8 cellular contexts compared by ENCODE assay signal in the genomic region with DNA sequence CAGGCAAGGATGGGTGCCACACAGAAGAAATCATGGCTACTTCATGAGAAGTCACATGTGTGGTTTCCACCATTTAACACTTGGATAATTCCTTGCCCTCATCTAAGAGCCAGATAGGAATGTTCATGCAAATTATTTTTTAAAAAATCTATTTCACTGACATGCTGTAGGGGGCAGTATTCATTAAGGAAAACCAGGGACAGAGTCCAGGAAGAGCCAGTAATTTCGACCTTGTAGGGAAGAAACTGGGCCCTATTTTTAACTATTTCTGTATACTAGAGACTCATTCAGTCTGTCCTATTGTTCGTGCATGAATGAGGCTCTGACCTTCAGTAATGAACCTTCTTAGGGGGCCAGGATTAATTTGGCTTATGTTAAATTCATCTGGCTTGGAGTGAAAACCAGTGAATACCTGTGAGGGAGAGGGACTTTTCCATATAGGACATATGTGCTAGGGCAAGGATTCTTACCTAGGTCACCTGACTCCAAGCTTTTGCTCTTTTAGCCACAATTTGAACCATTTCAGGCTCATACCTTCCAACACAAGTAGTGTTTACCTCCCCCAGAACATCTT.
DNase-seq lines count a peak whose midpoint lies in the region; ATAC-seq and TF ChIP-seq lines count a peak whose summit lies in the region.

No MANE protein-coding gene starts in this region.

- H3K27me3 ChIP-seq in SU-DHL-6 (ENCODE audit: low read length) = no peaks in the 10 kb centered on the region
- H3K27me3 ChIP-seq in stomach smooth muscle (ENCODE audit: control insufficient read depth in 1 of 2, insufficient read depth in 2 of 2, low read length in 2 of 2) = no peaks in the 10 kb centered on the region
- H3K27me3 ChIP-seq in WERI-Rb-1 (ENCODE audit: insufficient read depth, low read depth, severe bottlenecking) = peaks cover 21% of the 10 kb centered on the region

- no peaks in the 10 kb centered on the region for H3K36me3 ChIP-seq in SU-DHL-6 (ENCODE audit: low read length)
- peaks cover 0 to 2% of the 10 kb centered on the region in 2 donors for H3K36me3 ChIP-seq in stomach smooth muscle (ENCODE audit: control insufficient read depth in 2 of 2, insufficient read depth in 2 of 2, low read length in 2 of 2)
- no peaks in the 10 kb centered on the region for H3K36me3 ChIP-seq in WERI-Rb-1

- H3K4me3 ChIP-seq in LNCaP clone FGC (ENCODE audit: low read depth, low read length) (no peak overlapping the region), SU-DHL-6 (ENCODE audit: insufficient read depth, low read length, poor library complexity, severe bottlenecking) (no peak overlapping the region), stomach smooth muscle (ENCODE audit: low read length in 2 of 2) (no peak overlapping the region), WERI-Rb-1 (ENCODE audit: low read depth, low read length) (no peak overlapping the region)

- H3K9ac ChIP-seq in SU-DHL-6 (ENCODE audit: low read length) (no peak overlapping the region), stomach smooth muscle (ENCODE audit: low read length in 2 of 2) (no peak overlapping the region)

- H3K9me2 ChIP-seq in SU-DHL-6 (replicated peaks; ENCODE audit: insufficient read depth, low read length) = no peaks in the 10 kb centered on the region

- no peaks in the 10 kb centered on the region for H4K20me1 ChIP-seq in SU-DHL-6 (ENCODE audit: low read depth, low read length)

- no peak overlapping the region for H3K4me2 ChIP-seq in SU-DHL-6 (ENCODE audit: low read depth, low read length, poor library complexity, severe bottlenecking)

- peak; percentile 30 to 51 for ATAC-seq in left cardiac atrium
- ATAC-seq in GM19467 (IDR thresholded peaks at IDR 0.05; ENCODE audit: unreplicated experiment) = no peak

- intact Hi-C loops in left cardiac atrium (cut with DNase I) = loop anchor here in 1 of 2 donors (10.0 kb wide), 1 partner anchor 341 kb away; no protein-coding TSS in a partner anchor

- DNase-seq in Caki2 (ENCODE audit: low read depth) = peak; percentile 44
- DNase-seq in LNCaP clone FGC (ENCODE audit: low read depth) = no peak
- no peak for DNase-seq in left cardiac atrium
- DNase-seq in activated CD4-positive, CD25-positive, alpha-beta regulatory T cell treated with anti-CD3 and anti-CD28 coated beads, Interleukin-2, amount 50 U/mL, for 72 hours = no peak
- DNase-seq in WERI-Rb-1 = no peak

- H3K9me3 ChIP-seq in SU-DHL-6 (ENCODE audit: insufficient read depth, low read length) = no peaks in the 10 kb centered on the region
- H3K9me3 ChIP-seq in stomach smooth muscle (ENCODE audit: control insufficient read depth in 2 of 2, low read length in 2 of 2) = no peaks in the 10 kb centered on the region
- no peaks in the 10 kb centered on the region for H3K9me3 ChIP-seq in WERI-Rb-1 (ENCODE audit: severe bottlenecking)

- peaks cover 40% of the 10 kb centered on the region for H3K4me1 ChIP-seq in stomach smooth muscle (ENCODE audit: control insufficient read depth, insufficient read depth, low read length)

- TF ChIP-seq CTCF in LNCaP clone FGC (IDR thresholded peaks at IDR 0.05; ENCODE audit: control insufficient read depth, extremely low read depth, insufficient read depth) = peak; percentile 57
- peak; percentile 66 for TF ChIP-seq CTCF in SU-DHL-6 (IDR thresholded peaks at IDR 0.05; ENCODE audit: insufficient read depth, low read length, poor library complexity, severe bottlenecking)
- no peak; the same call in 1 of the 2 replicates for TF ChIP-seq CTCF in WERI-Rb-1 (IDR thresholded peaks at IDR 0.05; ENCODE audit: low read depth, low read length)

- in situ Hi-C loops in Caki2 (cut with HindIII; ENCODE audit: low pct_unique_long_range_greater_than_20kb, low sequenced_read_pairs) = no loop called here

- H2AFZ ChIP-seq in SU-DHL-6 (ENCODE audit: low read depth, low read length, severe bottlenecking) = no peak overlapping the region

- H3F3A ChIP-seq in SU-DHL-6 (ENCODE audit: insufficient read depth) = no peaks in the 10 kb centered on the region

- H3K79me2 ChIP-seq in SU-DHL-6 (ENCODE audit: insufficient read depth, low read length) = no peaks in the 10 kb centered on the region

- H3K27ac ChIP-seq in SU-DHL-6 (ENCODE audit: low read depth, low read length) (no peak overlapping the region), stomach smooth muscle (ENCODE audit: low read length) (peak overlapping the region; percentile 46), WERI-Rb-1 (no peak overlapping the region)
